In genomic region chr4:153750197-153750817, GRCh38 we compare ENCODE assay signal across 8 cellular contexts. TPM values are rescaled to one million over a fixed set of nuclear protein-coding genes. Genes with fewer than 3 reads are reported as not detected.
DNase-seq lines count a peak whose midpoint lies in the region; ATAC-seq lines count a peak whose summit lies in the region.

No MANE protein-coding gene starts in this region.

- no peaks in the 10 kb centered on the region for H3K36me3 Mint-ChIP-seq in activated CD8-positive, alpha-beta memory T cell treated with anti-CD3 and anti-CD28 coated beads, Interleukin-2, amount 10 ng/mL, durations not matched to agents 7 days and 5 days
- no peaks in the 10 kb centered on the region for H3K36me3 Mint-ChIP-seq in natural killer cell treated with Interleukin-12 subunit alpha and Interleukin-12 subunit beta and Interleukin-15 and Interleukin-18, amount 100 ng/mL, for 72 hours

- peak; percentile 72 for ATAC-seq in GM19023 (IDR thresholded peaks at IDR 0.05; ENCODE audit: unreplicated experiment)
- peak; percentile 80 for ATAC-seq in HG03520 (IDR thresholded peaks at IDR 0.05; ENCODE audit: unreplicated experiment)
- peak; percentile 65 for ATAC-seq in activated CD8-positive, alpha-beta memory T cell treated with anti-CD3 and anti-CD28 coated beads, Interleukin-2, amount 10 ng/mL, durations not matched to agents 7 days and 5 days
- ATAC-seq in esophagus mucosa = peak; percentile 64
- peak; percentile 60 to 69 for ATAC-seq in natural killer cell treated with Interleukin-12 subunit alpha and Interleukin-12 subunit beta and Interleukin-15 and Interleukin-18, amount 100 ng/mL, for 72 hours

- no peak overlapping the region for H3K4me3 Mint-ChIP-seq in activated CD8-positive, alpha-beta memory T cell treated with anti-CD3 and anti-CD28 coated beads, Interleukin-2, amount 10 ng/mL, durations not matched to agents 7 days and 5 days
- no peak overlapping the region for H3K4me3 Mint-ChIP-seq in natural killer cell treated with Interleukin-12 subunit alpha and Interleukin-12 subunit beta and Interleukin-15 and Interleukin-18, amount 100 ng/mL, for 72 hours

- peaks cover 53% of the 10 kb centered on the region for H3K27me3 Mint-ChIP-seq in activated CD8-positive, alpha-beta memory T cell treated with anti-CD3 and anti-CD28 coated beads, Interleukin-2, amount 10 ng/mL, durations not matched to agents 7 days and 5 days
- peaks cover 6 to 13% of the 10 kb centered on the region in 2 donors for H3K27me3 Mint-ChIP-seq in natural killer cell treated with Interleukin-12 subunit alpha and Interleukin-12 subunit beta and Interleukin-15 and Interleukin-18, amount 100 ng/mL, for 72 hours

- peak in 11 of 14 donors; percentile 3 to 62 (median 38) for DNase-seq in C1 segment of cervical spinal cord (lab: John Stamatoyannopoulos, UW)
- peak; percentile 44 for DNase-seq in NOMO-1 treated with dmso at 0.1 percent for 144 hours (lab: John Stamatoyannopoulos, UW; ENCODE audit: unreplicated experiment)
- DNase-seq in activated CD8-positive, alpha-beta memory T cell treated with anti-CD3 and anti-CD28 coated beads, Interleukin-2, amount 10 ng/mL, durations not matched to agents 7 days and 5 days = peak; percentile 72
- peak; percentile 68 for DNase-seq in natural killer cell treated with Interleukin-12 subunit alpha and Interleukin-12 subunit beta and Interleukin-15 and Interleukin-18, amount 100 ng/mL, for 72 hours (ENCODE audit: low spot score)
- peak; percentile 65 for DNase-seq in stromal cell of bone marrow (ENCODE audit: low read depth)

- no peaks in the 10 kb centered on the region for H3K9me3 Mint-ChIP-seq in activated CD8-positive, alpha-beta memory T cell treated with anti-CD3 and anti-CD28 coated beads, Interleukin-2, amount 10 ng/mL, durations not matched to agents 7 days and 5 days (ENCODE audit: low read depth)
- no peaks in the 10 kb centered on the region for H3K9me3 Mint-ChIP-seq in natural killer cell treated with Interleukin-12 subunit alpha and Interleukin-12 subunit beta and Interleukin-15 and Interleukin-18, amount 100 ng/mL, for 72 hours

- H3K27ac Mint-ChIP-seq in activated CD8-positive, alpha-beta memory T cell treated with anti-CD3 and anti-CD28 coated beads, Interleukin-2, amount 10 ng/mL, durations not matched to agents 7 days and 5 days = no peak overlapping the region
- no peak overlapping the region for H3K27ac Mint-ChIP-seq in natural killer cell treated with Interleukin-12 subunit alpha and Interleukin-12 subunit beta and Interleukin-15 and Interleukin-18, amount 100 ng/mL, for 72 hours

- CTCF ChIA-PET in activated CD8-positive, alpha-beta memory T cell treated with anti-CD3 and anti-CD28 coated beads, Interleukin-2, amount 10 ng/mL, durations not matched to agents 7 days and 5 days (lab: Charles Lee) = interaction anchor here (0.6 to 3.3 kb wide), 22 partner anchors 8 to 624 kb away, joined by 3 to 22 read pairs (median 4); partner anchors contain the start of gene MND1

- no peaks in the 10 kb centered on the region for H3K4me1 Mint-ChIP-seq in activated CD8-positive, alpha-beta memory T cell treated with anti-CD3 and anti-CD28 coated beads, Interleukin-2, amount 10 ng/mL, durations not matched to agents 7 days and 5 days
- H3K4me1 Mint-ChIP-seq in natural killer cell treated with Interleukin-12 subunit alpha and Interleukin-12 subunit beta and Interleukin-15 and Interleukin-18, amount 100 ng/mL, for 72 hours (ENCODE audit: low read depth in 2 of 2) = no peaks in the 10 kb centered on the region

RNA-seq across cellular contexts. Expression of gene RNF175, which starts 9.5 kb away (rescaled TPM):
- not detected for total RNA-seq in activated CD8-positive, alpha-beta memory T cell treated with anti-CD3 and anti-CD28 coated beads, Interleukin-2, amount 10 ng/mL, durations not matched to agents 7 days and 5 days
- total RNA-seq in esophagus mucosa = not detected
- total RNA-seq in natural killer cell treated with Interleukin-12 subunit alpha and Interleukin-12 subunit beta and Interleukin-15 and Interleukin-18, amount 100 ng/mL, for 72 hours = not detected

RNA-seq across cellular contexts. Expression of gene SFRP2, which starts 38.6 kb away (rescaled TPM):
- not detected for total RNA-seq in activated CD8-positive, alpha-beta memory T cell treated with anti-CD3 and anti-CD28 coated beads, Interleukin-2, amount 10 ng/mL, durations not matched to agents 7 days and 5 days
- total RNA-seq in esophagus mucosa = 4.7 TPM
- total RNA-seq in natural killer cell treated with Interleukin-12 subunit alpha and Interleukin-12 subunit beta and Interleukin-15 and Interleukin-18, amount 100 ng/mL, for 72 hours = not detected

Comparison
In these comparisons a context has a peak if more than half of its experiments do, and no peak if none do; other contexts are left out.
1. Peak in every context shown above with its lines: DNase-seq and ATAC-seq.